ENCODE assay signal across 9 cellular contexts in the genomic region with DNA sequence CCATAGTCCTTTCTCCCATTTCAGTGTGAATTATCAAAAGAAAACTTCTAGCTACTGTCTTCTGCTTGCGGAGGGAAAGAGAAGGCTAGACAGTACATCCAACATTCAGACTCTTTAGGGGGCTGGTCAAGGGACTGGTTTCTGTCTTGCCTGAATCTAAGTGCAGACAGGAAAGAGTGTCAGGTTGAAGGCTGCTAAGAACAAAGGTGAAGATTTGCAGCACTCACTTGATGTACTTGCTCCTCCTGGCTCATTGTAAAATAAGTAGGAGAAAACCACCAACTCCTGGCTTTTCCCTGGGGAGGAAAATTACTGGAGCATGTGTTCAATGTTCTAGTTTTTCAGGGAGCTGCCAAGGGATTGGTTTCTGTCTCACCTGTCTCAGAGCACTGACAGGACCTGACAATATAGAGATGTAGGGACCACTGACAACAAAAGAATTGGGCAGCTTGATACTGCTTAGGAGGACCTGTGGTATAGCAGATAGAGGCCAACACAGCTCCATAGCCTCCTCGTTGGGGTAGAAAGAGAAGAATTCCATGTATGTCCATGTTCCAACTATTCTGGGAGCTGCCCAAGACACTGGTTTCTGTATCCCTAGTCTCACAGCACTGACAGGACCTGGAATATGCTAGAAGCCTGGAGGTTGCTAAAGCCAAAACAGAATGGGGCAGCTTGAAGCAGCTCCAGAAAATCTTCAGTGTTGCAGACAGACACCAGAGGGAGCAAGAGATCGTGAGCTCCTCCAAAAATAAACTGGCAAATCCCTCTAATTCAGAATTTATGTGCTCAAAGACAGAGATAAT. TPM values are rescaled to one million over a fixed set of nuclear protein-coding genes. Genes with fewer than 3 reads are reported as not detected.
DNase-seq lines count a peak whose midpoint lies in the region; ATAC-seq and TF ChIP-seq lines count a peak whose summit lies in the region.
"Had no signal": no experiment of that assay in that cellular context is flagged by ENCODE, and none has a peak within 500 bp of the region (broad histone marks: within the 10 kb centered on the region; RNA-seq: fewer than 3 reads in every experiment).

No MANE protein-coding gene starts in this region.

- no peaks in the 10 kb centered on the region; the same call in 1 of the 2 replicates for H3K4me1 ChIP-seq in H9 (ENCODE audit: insufficient read depth, low read length)
- peaks cover 0 to 7% of the 10 kb centered on the region in 2 experiments; a peak in 1 of 4 replicates for H3K4me1 ChIP-seq in SK-N-SH (ENCODE audit: control insufficient read depth in 1 of 2, insufficient read depth in 2 of 2, low read depth in 1 of 2, low read length in 1 of 2)
- H3K4me1 ChIP-seq in right atrium auricular region: no peaks in the 10 kb centered on the region

- H3K27me3 Mint-ChIP-seq in H9 (ENCODE audit: low read depth): no peaks in the 10 kb centered on the region

- H3K36me3 ChIP-seq in SK-N-SH (replicated peaks in 1 of 2; ENCODE audit: control insufficient read depth in 1 of 2, insufficient read depth in 2 of 2, low read length in 1 of 2): no peaks in the 10 kb centered on the region
- no peaks in the 10 kb centered on the region for H3K36me3 ChIP-seq in right atrium auricular region

- no CpG with 5 or more reads among the region's 3 CpGs for WGBS in H9 (ENCODE audit: extremely low coverage, insufficient read length, low lambda C conversion rate)
- WGBS in SK-N-SH (ENCODE audit: low lambda C conversion rate): 40% methylated on average over 3 of the region's 3 CpGs

- H2AFZ ChIP-seq in H9 (ENCODE audit: low read length) (no peak overlapping the region), SK-N-SH (ENCODE audit: low read depth) (0 out of 2 replicates have a peak overlapping the region, but pooled peaks have one; percentile 3)

- peaks cover 2 to 3% (median 2%) of the 10 kb centered on the region in 3 experiments; a peak in 6 of 7 replicates for H3K36me3 Mint-ChIP-seq in H9 (ENCODE audit: insufficient read depth in 1 of 3, low read depth in 3 of 3)

- H3K27me3 ChIP-seq in H9 (ENCODE audit: insufficient read depth, low read length) (no peaks in the 10 kb centered on the region), SK-N-SH (ENCODE audit: insufficient read depth) (no peaks in the 10 kb centered on the region), right atrium auricular region (no peaks in the 10 kb centered on the region)

- no peaks in the 10 kb centered on the region for H3F3A ChIP-seq in SK-N-SH (replicated peaks; ENCODE audit: insufficient read depth)

- no peak for TF ChIP-seq EP300 in SK-N-SH (IDR thresholded peaks at IDR 0.05; ENCODE audit: borderline replicate concordance in 1 of 2, low read depth in 1 of 2, low read length in 1 of 2)

- no peak overlapping the region for H3T11ph ChIP-seq in H9 (ENCODE audit: low read length)

- H4K5ac ChIP-seq in H9 (ENCODE audit: insufficient read length, low read depth, low read length): no peak overlapping the region

- no peak overlapping the region for H3K23ac ChIP-seq in H9 (ENCODE audit: insufficient read length, low read depth, low read length)

- H2BK15ac ChIP-seq in H9 (ENCODE audit: low read depth, low read length): no peak overlapping the region

- H3K4ac ChIP-seq in H9 (ENCODE audit: low read depth, low read length): no peak overlapping the region

- peak; percentile 54 for TF ChIP-seq RAD21 in SK-N-SH (IDR thresholded peaks at IDR 0.05; ENCODE audit: low read length)

- peak; percentile 72 for TF ChIP-seq CTCF in H9 (conservative IDR thresholded peaks at IDR 0.05)
- peak; percentile 78 for TF ChIP-seq CTCF in SK-N-SH (IDR thresholded peaks at IDR 0.05)
- TF ChIP-seq CTCF in right atrium auricular region (IDR thresholded peaks at IDR 0.05): peak; percentile 20 to 63

- H4K20me1 ChIP-seq in H9 (ENCODE audit: control insufficient read depth, insufficient read depth, insufficient read length): no peaks in the 10 kb centered on the region
- no peaks in the 10 kb centered on the region for H4K20me1 ChIP-seq in SK-N-SH (ENCODE audit: insufficient read depth)

- H3K4me3 Mint-ChIP-seq in H9: no peak overlapping the region

- CTCF ChIA-PET in SK-N-SH (lab: Yijun Ruan, JAX): interaction anchor here (0.7 to 2.0 kb wide), 8 partner anchors 11 to 200 kb away, joined by 3 to 15 read pairs (median 4); no protein-coding TSS in a partner anchor

- DNase-seq in DMS 273 treated with DMSO at 0.1 percent for 48 hours (lab: John Stamatoyannopoulos, UW) (peak; percentile 0), H9 (peak; percentile 62), SK-N-SH (peak; percentile 11), right atrium auricular region (ENCODE audit: low spot score) (no peak), superior temporal gyrus (ENCODE audit: extremely low spot score) (peak; percentile 45), OCI-M2 (lab: John Stamatoyannopoulos, UW; ENCODE audit: unreplicated experiment) (no peak)

- ATAC-seq in GM19467 (IDR thresholded peaks at IDR 0.05; ENCODE audit: unreplicated experiment): no peak
- no peak for ATAC-seq in GM19324 (IDR thresholded peaks at IDR 0.05; ENCODE audit: low FRiP score, unreplicated experiment)

- no peak overlapping the region for H2BK120ac ChIP-seq in H9 (ENCODE audit: low read depth, low read length, poor library complexity, severe bottlenecking)

- H3K4me3 ChIP-seq in SK-N-SH (ENCODE audit: low read depth in 2 of 2, low read length in 1 of 2) (no peak overlapping the region), right atrium auricular region (no peak overlapping the region)

- H4K8ac ChIP-seq in H9 (replicated peaks; ENCODE audit: insufficient read length, low read depth, low read length): no peak overlapping the region

- H4K91ac ChIP-seq in H9 (ENCODE audit: insufficient read length, low read depth, low read length): no peak overlapping the region

- no peak overlapping the region for H3K56ac ChIP-seq in H9 (ENCODE audit: insufficient read length, low read depth, low read length)

- no peaks in the 10 kb centered on the region for H3K23me2 ChIP-seq in H9 (ENCODE audit: insufficient read length, low read depth, low read length, poor library complexity, severe bottlenecking)

- no peaks in the 10 kb centered on the region for H3K79me1 ChIP-seq in H9 (ENCODE audit: insufficient read depth, low read depth, low read length, poor library complexity, severe bottlenecking)

- H3K9me3 ChIP-seq in H9 (ENCODE audit: control insufficient read depth, low read depth, low read length) (no peaks in the 10 kb centered on the region), SK-N-SH (no peaks in the 10 kb centered on the region), right atrium auricular region (no peaks in the 10 kb centered on the region)

- H3K27ac Mint-ChIP-seq in H9: peak overlapping the region in 2 of 3 experiments; percentile 15 to 47; a peak in 3 of 7 replicates

- peaks cover 2 to 3% of the 10 kb centered on the region in 2 experiments for H3K9me3 Mint-ChIP-seq in H9

- H2AK5ac ChIP-seq in H9 (ENCODE audit: insufficient read length, low read length): no peak overlapping the region

- no peak overlapping the region for H2BK5ac ChIP-seq in H9 (ENCODE audit: insufficient read length, low read length)

- peaks cover 19% of the 10 kb centered on the region in 2 experiments for H3K4me1 Mint-ChIP-seq in H9

- H3K9me2 ChIP-seq in SK-N-SH: no peaks in the 10 kb centered on the region

- no peak overlapping the region for H3K27ac ChIP-seq in H9 (ENCODE audit: insufficient read length, low read depth, low read length)
- no peak overlapping the region for H3K27ac ChIP-seq in SK-N-SH (ENCODE audit: low read depth in 2 of 2, low read length in 1 of 2)
- no peak overlapping the region for H3K27ac ChIP-seq in right atrium auricular region

- H3K9ac ChIP-seq in H9 (ENCODE audit: extremely low read depth, insufficient read length, low read length) (no peak overlapping the region), SK-N-SH (no peak overlapping the region)

- no peak overlapping the region for H3K4me2 ChIP-seq in H9 (ENCODE audit: insufficient read depth, insufficient read length, low read length)
- H3K4me2 ChIP-seq in SK-N-SH: no peak overlapping the region

- no peak overlapping the region for H3K14ac ChIP-seq in H9 (ENCODE audit: insufficient read depth, low read length)

- no peak overlapping the region for H3K18ac ChIP-seq in H9 (ENCODE audit: insufficient read length, low read depth, low read length)

- H2BK20ac ChIP-seq in H9 (ENCODE audit: low read depth, low read length, poor library complexity, severe bottlenecking): no peak overlapping the region

- POLR2A ChIA-PET in SK-N-SH (lab: Yijun Ruan, JAX): no interaction called here

- H3K79me2 ChIP-seq in H9 (ENCODE audit: insufficient read depth, low read length) (no peaks in the 10 kb centered on the region), SK-N-SH (ENCODE audit: insufficient read depth) (no peaks in the 10 kb centered on the region)

- H2BK12ac ChIP-seq in H9 (ENCODE audit: insufficient read length, low read depth, low read length): no peak overlapping the region

TF ChIP-seq in SK-N-SH, 30 proteins besides CTCF, POLR2A, EP300 and RAD21:
- no peak for TF ChIP-seq FOSL2 (IDR thresholded peaks at IDR 0.05; ENCODE audit: borderline replicate concordance, low read depth)
- peak; percentile 54 for TF ChIP-seq SMC3 (IDR thresholded peaks at IDR 0.05; ENCODE audit: low read depth, low read length)
TF ChIP-seq in SK-N-SH: peak in this region for 1.

RNA-seq across cellular contexts. Expression of gene MMP12, which starts 39.7 kb away (rescaled TPM):
- total RNA-seq in H9 (2021): not detected in 2 replicates
- polyA plus RNA-seq in SK-N-SH (2012; rRNA removed): 2.0 and 2.8 TPM in 2 replicates
- polyA plus RNA-seq in SK-N-SH (2012; cell fraction: cytosol; rRNA removed): 2.7 and 2.9 TPM in 2 replicates
- polyA plus RNA-seq in SK-N-SH (2012; cell fraction: nucleus; rRNA removed): 1.00 and 2.0 TPM in 2 replicates
- not detected for total RNA-seq in right atrium auricular region
- polyA plus RNA-seq: neural cell had no signal

RNA-seq across cellular contexts. Expression of gene MMP13, which starts 41.1 kb away (rescaled TPM):
- total RNA-seq in H9 (2021): not detected in 2 replicates
- 0.12 and 0.15 TPM in 2 replicates for polyA plus RNA-seq in SK-N-SH (2012; rRNA removed)
- 0.08 and 0.10 TPM in 2 replicates for polyA plus RNA-seq in SK-N-SH (2012; cell fraction: cytosol; rRNA removed)
- 0.06 and 0.10 TPM in 2 replicates for polyA plus RNA-seq in SK-N-SH (2012; cell fraction: nucleus; rRNA removed)
- not detected for total RNA-seq in right atrium auricular region
- polyA plus RNA-seq: neural cell had no signal

Comparison
In these comparisons a context has a peak if more than half of its experiments do, and no peak if none do; other contexts are left out.
1. DNase-seq: peak in DMS 273 treated with DMSO at 0.1 percent for 48 hours (single experiment), H9 (single experiment), SK-N-SH (single experiment) and superior temporal gyrus (single experiment); none in right atrium auricular region (single experiment) and OCI-M2 (single experiment).
2. Peak in every context shown above with its lines, with median percentiles within 50 percentile points of each other: CTCF ChIP-seq.